Comparison of ENCODE assay signal across 8 cellular contexts in the genomic region with DNA sequence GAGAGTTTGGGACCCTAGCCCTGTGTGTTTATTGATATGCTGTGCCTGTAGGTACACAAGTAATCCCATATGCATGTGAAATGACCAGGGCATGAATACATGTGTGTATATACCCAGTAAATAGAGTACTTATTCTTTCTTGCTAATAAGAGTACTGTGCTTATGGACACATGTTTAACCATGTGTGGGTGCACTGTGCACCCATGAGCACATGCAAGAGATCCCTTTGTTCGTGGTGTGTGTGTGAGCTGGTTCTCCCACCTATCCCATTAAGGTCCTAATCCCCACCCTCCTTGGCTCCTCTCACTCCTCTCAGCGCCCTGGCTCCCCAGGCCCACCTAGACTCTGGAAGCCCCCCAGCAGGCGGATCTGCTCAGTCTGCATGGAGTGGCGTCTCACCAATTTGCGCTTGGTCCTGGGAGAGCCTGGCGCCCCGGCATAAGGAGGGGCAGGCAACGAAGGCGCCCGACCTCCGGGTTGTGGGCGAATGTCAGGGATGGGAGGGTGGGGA. TPM values are rescaled to one million over a fixed set of nuclear protein-coding genes. Genes with fewer than 3 reads are reported as not detected.
DNase-seq lines count a peak whose midpoint lies in the region; ATAC-seq and TF ChIP-seq lines count a peak whose summit lies in the region.

No MANE protein-coding gene starts in this region.

- peak overlapping the region; percentile 89 for H3K4me3 Mint-ChIP-seq in central memory CD8-positive, alpha-beta T cell

- no peaks in the 10 kb centered on the region for H3K27me3 Mint-ChIP-seq in central memory CD8-positive, alpha-beta T cell

- H3K36me3 Mint-ChIP-seq in central memory CD8-positive, alpha-beta T cell (ENCODE audit: insufficient read depth): peaks cover 10% of the 10 kb centered on the region

- H3K4me1 ChIP-seq in right atrium auricular region (peaks cover 0 to 66% of the 10 kb centered on the region in 2 donors), mononuclear cell (ENCODE audit: insufficient read depth, low read length) (peaks cover 85% of the 10 kb centered on the region), vagina (peaks cover 70% of the 10 kb centered on the region)

- H3K4me3 ChIP-seq in right atrium auricular region: peak overlapping the region; percentile 53 to 60
- peak overlapping the region; percentile 53 for H3K4me3 ChIP-seq in mononuclear cell (ENCODE audit: low read length)
- peak overlapping the region; percentile 63 to 84 for H3K4me3 ChIP-seq in vagina

- no peaks in the 10 kb centered on the region for H3K9me3 Mint-ChIP-seq in central memory CD8-positive, alpha-beta T cell

- intact Hi-C loops in Right ventricle myocardium superior (cut with DNase I): no loop called here
- intact Hi-C loops in vagina (cut with DNase I): loop anchor here (5.0 kb wide), 1 partner anchor 43 kb away; a partner anchor contains a TSS

- TF ChIP-seq CTCF in right atrium auricular region (IDR thresholded peaks at IDR 0.05) (no peak), vagina (IDR thresholded peaks at IDR 0.05) (no peak)

- no peak for TF ChIP-seq POLR2A in vagina (IDR thresholded peaks at IDR 0.05)

- H3K9me3 ChIP-seq in right atrium auricular region (no peaks in the 10 kb centered on the region), mononuclear cell (ENCODE audit: low read depth, low read length) (no peaks in the 10 kb centered on the region), vagina (no peaks in the 10 kb centered on the region)

- H3K27ac Mint-ChIP-seq in central memory CD8-positive, alpha-beta T cell (ENCODE audit: low read depth): no peak overlapping the region

- H3K4me1 Mint-ChIP-seq in central memory CD8-positive, alpha-beta T cell: peaks cover 81% of the 10 kb centered on the region

- H3K27me3 ChIP-seq in right atrium auricular region (no peaks in the 10 kb centered on the region), mononuclear cell (ENCODE audit: insufficient read depth, low read length) (no peaks in the 10 kb centered on the region), vagina (no peaks in the 10 kb centered on the region)

- DNase-seq in right atrium auricular region (ENCODE audit: low spot score) (no peak), Right ventricle myocardium superior (no peak), vagina (ENCODE audit: extremely low spot score in 2 of 2) (no peak), epidermal melanocyte (ENCODE audit: insufficient read length, low spot score) (no peak)
- DNase-seq in central memory CD8-positive, alpha-beta T cell (ENCODE audit: low spot score in 2 of 2): no peak

- H3K36me3 ChIP-seq in right atrium auricular region (no peaks in the 10 kb centered on the region), vagina (no peaks in the 10 kb centered on the region)

- ATAC-seq in Right ventricle myocardium superior (ENCODE audit: poor library complexity) (no peak), GM21717 (IDR thresholded peaks at IDR 0.05; ENCODE audit: unreplicated experiment) (no peak), GM21447 (IDR thresholded peaks at IDR 0.05; ENCODE audit: unreplicated experiment) (no peak)
- no peak for ATAC-seq in central memory CD8-positive, alpha-beta T cell (replicated peaks; ENCODE audit: extremely low read depth, poor library complexity, severe bottlenecking)

- peak overlapping the region; percentile 93 for H3K27ac ChIP-seq in right atrium auricular region
- H3K27ac ChIP-seq in vagina: peak overlapping the region; percentile 95

RNA-seq across cellular contexts. Expression of a gene that starts 2.2 kb away (rescaled TPM):
- total RNA-seq in right atrium auricular region: 10 to 100 TPM; 26.6 to 36.6 TPM
- 22.9 TPM for total RNA-seq in Right ventricle myocardium superior
- 15.1 TPM for total RNA-seq in mononuclear cell
- 25.0 TPM for total RNA-seq in vagina

RNA-seq across cellular contexts. Expression of a gene that starts 4.4 kb away (rescaled TPM):
- total RNA-seq in right atrium auricular region (1 to 10 TPM; 1.5 to 3.4 TPM), Right ventricle myocardium superior (0.59 TPM), mononuclear cell (0.42 TPM), vagina (1.7 TPM)

RNA-seq across cellular contexts. Expression of a gene that starts 4.5 kb away (rescaled TPM):
- total RNA-seq in right atrium auricular region: 10 to 100 TPM; 36.4 to 45.2 TPM
- total RNA-seq in Right ventricle myocardium superior: 49.2 TPM
- 12.7 TPM for total RNA-seq in mononuclear cell
- total RNA-seq in vagina: 15.0 TPM

RNA-seq across cellular contexts. Expression of a gene that starts 32.7 kb away (rescaled TPM):
- 10 to 100 TPM; 75.2 to 91.1 TPM for total RNA-seq in right atrium auricular region
- 57.9 TPM for total RNA-seq in Right ventricle myocardium superior
- 98.2 TPM for total RNA-seq in mononuclear cell
- total RNA-seq in vagina: 93.3 TPM

RNA-seq across cellular contexts. Expression of a gene that starts 36.4 kb away (rescaled TPM):
- total RNA-seq in right atrium auricular region (1,000 to 10,000 TPM in 1 of 2 donors, 100 to 1,000 TPM in 1; 898 to 1,186 TPM), Right ventricle myocardium superior (980 TPM), mononuclear cell (2,317 TPM), vagina (1,858 TPM)
